In the genomic region with DNA sequence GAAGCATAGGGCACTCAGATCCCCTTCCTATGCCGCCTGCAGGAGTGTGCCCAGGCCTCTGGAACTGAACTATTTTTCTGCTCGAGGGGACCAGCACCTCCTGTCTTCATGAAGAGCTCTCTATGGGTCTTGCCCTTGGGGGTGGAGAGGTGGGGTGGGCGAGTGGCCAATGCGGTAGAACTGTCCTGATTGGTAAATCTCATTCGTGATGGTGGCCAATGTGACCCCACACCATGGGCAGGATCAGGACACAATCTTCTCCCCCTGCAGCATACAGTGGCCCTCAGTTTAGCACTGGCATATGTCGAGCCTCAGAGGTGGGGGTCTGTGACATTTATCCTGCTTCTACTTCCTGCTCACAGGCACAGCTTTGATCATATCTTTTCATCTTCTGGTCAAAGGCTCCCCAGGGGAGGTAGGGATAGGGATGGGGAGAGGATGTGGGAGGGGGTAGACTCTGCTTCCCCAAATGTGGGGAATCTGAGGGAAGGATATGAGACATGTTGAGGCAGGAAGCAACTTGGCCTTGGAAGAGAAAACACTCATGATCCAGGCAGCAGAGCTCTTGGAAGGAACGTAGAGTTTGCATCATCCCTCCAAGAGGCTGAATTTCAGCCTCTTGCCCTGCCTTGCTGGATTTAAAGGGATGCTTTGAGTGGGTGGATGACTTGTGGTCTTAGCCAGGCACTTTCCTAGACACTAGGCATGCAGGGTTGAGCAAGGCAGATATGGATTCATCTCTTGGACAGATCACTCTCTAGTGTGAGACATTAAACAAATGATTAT, we compare ENCODE assay signal across 12 cellular contexts.
DNase-seq lines count a peak whose midpoint lies in the region; ATAC-seq, FAIRE-seq and TF ChIP-seq lines count a peak whose summit lies in the region.
"Had no signal": no experiment of that assay in that cellular context is flagged by ENCODE, and none has a peak within 500 bp of the region (broad histone marks: within the 10 kb centered on the region; RNA-seq: fewer than 3 reads in every experiment).

No MANE protein-coding gene starts in this region.

- no peak for TF ChIP-seq CTCF in mammary epithelial cell (conservative IDR thresholded peaks at IDR 0.05 in 1 of 2, IDR thresholded peaks at IDR 0.05 in 1 of 2; ENCODE audit: extremely low read depth in 1 of 2, insufficient read depth in 1 of 2, low read depth in 1 of 2, low read length in 2 of 2)
- no peak for TF ChIP-seq CTCF in keratinocyte (optimal IDR thresholded peaks at IDR 0.05 in 1 of 3, IDR thresholded peaks at IDR 0.05 in 1 of 3, conservative IDR thresholded peaks at IDR 0.05 in 1 of 3; ENCODE audit: extremely low read depth in 1 of 3, insufficient read depth in 2 of 3, low read length in 3 of 3)
- TF ChIP-seq CTCF in thyroid gland (IDR thresholded peaks at IDR 0.05): no peak

- dilution Hi-C loops in mammary epithelial cell (cut with HindIII; ENCODE audit: low sequenced_read_pairs): no loop called here
- dilution Hi-C loops in keratinocyte (cut with MboI; ENCODE audit: extremely low pct_ligation_motif_present, low sequenced_read_pairs): no loop called here

- no peak for ATAC-seq in HG02973 (IDR thresholded peaks at IDR 0.05; ENCODE audit: unreplicated experiment)
- ATAC-seq: activated CD8-positive, alpha-beta T cell treated with anti-CD3 and anti-CD28 coated beads for 36 hours had no signal

- no peaks in the 10 kb centered on the region for H3K79me2 ChIP-seq in mammary epithelial cell (ENCODE audit: insufficient read depth, low read length)
- no peaks in the 10 kb centered on the region for H3K79me2 ChIP-seq in keratinocyte (ENCODE audit: control insufficient read depth, insufficient read depth, low read length)

- no peak overlapping the region for H3K9ac ChIP-seq in mammary epithelial cell (ENCODE audit: insufficient read depth, low read length)
- peak overlapping the region; percentile 10 for H3K9ac ChIP-seq in keratinocyte (ENCODE audit: control insufficient read depth, extremely low read depth, insufficient read depth, low read length)

- intact Hi-C loops in mammary epithelial cell (cut with micrococcal nuclease): loop anchor here (1.0 kb wide), 3 partner anchors 11 to 34 kb away; no protein-coding TSS in a partner anchor
- intact Hi-C loops in thyroid gland (cut with DNase I): no loop called here

- no peak for TF ChIP-seq POLR2A in thyroid gland (IDR thresholded peaks at IDR 0.05)

- no peaks in the 10 kb centered on the region for H3K9me3 ChIP-seq in mammary epithelial cell (replicated peaks; ENCODE audit: insufficient read depth, low read length)
- H3K9me3 ChIP-seq in keratinocyte (ENCODE audit: control insufficient read depth, low read depth, low read length): no peaks in the 10 kb centered on the region
- H3K9me3 ChIP-seq in thyroid gland: no peaks in the 10 kb centered on the region
- H3K9me3 ChIP-seq: SJSA1 had no signal

- H3K4me1 ChIP-seq in mammary epithelial cell (ENCODE audit: insufficient read depth, low read length) (peaks cover 57% of the 10 kb centered on the region), keratinocyte (ENCODE audit: control insufficient read depth, extremely low read depth, insufficient read depth, low read length) (peaks cover 40% of the 10 kb centered on the region), thyroid gland (peaks cover 23 to 26% of the 10 kb centered on the region in 2 donors)

- H4K20me1 ChIP-seq in mammary epithelial cell (ENCODE audit: insufficient read depth, low read length) (no peaks in the 10 kb centered on the region), keratinocyte (ENCODE audit: control insufficient read depth, extremely low read depth, insufficient read depth, low read length) (no peaks in the 10 kb centered on the region)

- H3K9me1 ChIP-seq in keratinocyte (ENCODE audit: control insufficient read depth, extremely low read depth, insufficient read depth, low read length): no peaks in the 10 kb centered on the region

- H2AFZ ChIP-seq in mammary epithelial cell (ENCODE audit: low read depth, low read length): peak overlapping the region; percentile 63
- H2AFZ ChIP-seq in keratinocyte (ENCODE audit: control insufficient read depth, low read length): peak overlapping the region; percentile 4

- FAIRE-seq in keratinocyte (lab: Jason Lieb, UNC): peak; percentile 96
- FAIRE-seq: HTR-8/SVneo had no signal

- DNase-seq in LoVo (ENCODE audit: low spot score) (peak; percentile 30), mammary epithelial cell (peak; percentile 98), keratinocyte (ENCODE audit: low read depth, low spot score) (peak; percentile 88), thyroid gland (no peak), NOMO-1 treated with DMSO at 0.1 percent for 48 hours (lab: John Stamatoyannopoulos, UW; ENCODE audit: unreplicated experiment) (no peak), cerebellar cortex (ENCODE audit: low spot score) (no peak)
- DNase-seq: activated CD8-positive, alpha-beta T cell treated with anti-CD3 and anti-CD28 coated beads for 36 hours; NCI-H2107; substantia nigra had no signal

- peak overlapping the region; percentile 58 for H3K4me2 ChIP-seq in mammary epithelial cell (ENCODE audit: insufficient read depth, low read depth, low read length)
- peak overlapping the region; percentile 22 for H3K4me2 ChIP-seq in keratinocyte (ENCODE audit: control insufficient read depth, extremely low read depth, insufficient read depth, low read depth, low read length)

- CTCF ChIA-PET in mammary epithelial cell (lab: Charles Lee; ENCODE audit: low non-redundant PET): interaction anchor here (0.6 to 1.0 kb wide), 2 partner anchors 14 to 355 kb away, joined by 5 read pairs; no protein-coding TSS in a partner anchor

- no peaks in the 10 kb centered on the region for H3K36me3 ChIP-seq in mammary epithelial cell (ENCODE audit: insufficient read depth, low read length)
- H3K36me3 ChIP-seq in keratinocyte (ENCODE audit: control insufficient read depth in 2 of 2, extremely low read depth in 1 of 2, insufficient read depth in 2 of 2, low read length in 2 of 2): no peaks in the 10 kb centered on the region
- no peaks in the 10 kb centered on the region for H3K36me3 ChIP-seq in thyroid gland
- H3K36me3 ChIP-seq: SJSA1 had no signal

- H3K4me3 ChIP-seq in mammary epithelial cell (replicated peaks in 1 of 3; ENCODE audit: insufficient read depth in 1 of 3, low read depth in 2 of 3, low read length in 3 of 3) (no peak overlapping the region), keratinocyte (ENCODE audit: control insufficient read depth in 2 of 3, extremely low read depth in 1 of 3, insufficient read depth in 2 of 3, low read depth in 1 of 3, low read length in 3 of 3) (peak overlapping the region in 1 of 3 experiments; percentile 5), thyroid gland (replicated peaks in 1 of 3) (no peak overlapping the region)
- H3K4me3 ChIP-seq: SJSA1 had no signal

- in situ Hi-C loops in mammary epithelial cell (cut with MboI; ENCODE audit: low sequenced_read_pairs in 2 of 2): no loop called here

- BruUV-seq in mammary epithelial cell (replicated peaks; lab: Mats Ljungman, UMichigan): TSS peak; percentile 87

- 27% methylated on average over 7 of the region's 7 CpGs for WGBS in mammary epithelial cell (ENCODE audit: low coverage, missing lambda C conversion rate)
- WGBS in thyroid gland, 2 donors: 69 to 76% methylated on average over 5 to 7 of the region's 7 CpGs

- no peaks in the 10 kb centered on the region for H3K27me3 ChIP-seq in mammary epithelial cell (ENCODE audit: insufficient read depth, low read length)
- no peaks in the 10 kb centered on the region for H3K27me3 ChIP-seq in keratinocyte (ENCODE audit: control insufficient read depth, extremely low read depth, insufficient read depth, low read length)
- H3K27me3 ChIP-seq in thyroid gland: no peaks in the 10 kb centered on the region
- H3K27me3 ChIP-seq: SJSA1 had no signal

- H3K27ac ChIP-seq in mammary epithelial cell (ENCODE audit: insufficient read depth, low read depth, low read length): peak overlapping the region; percentile 69
- peak overlapping the region; percentile 76 for H3K27ac ChIP-seq in keratinocyte (ENCODE audit: control insufficient read depth, insufficient read depth, low read length)
- H3K27ac ChIP-seq in thyroid gland: peak overlapping the region in 2 of 3 donors; percentile 17 to 27
- H3K27ac ChIP-seq: SJSA1 had no signal

Comparison
In these comparisons a context has a peak if more than half of its experiments do, and no peak if none do; other contexts are left out.
1. DNase-seq: peak in LoVo (single experiment), mammary epithelial cell (single experiment) and keratinocyte (single experiment); none in thyroid gland (0 of 2), NOMO-1 treated with DMSO at 0.1 percent for 48 hours (single experiment) and cerebellar cortex (single experiment).
2. H3K27ac ChIP-seq: peak in every context shown above with its lines; median percentile 76 in keratinocyte; 69 in mammary epithelial cell; 22 in thyroid gland.